8 cellular contexts compared by ENCODE assay signal in genomic region chr6:34657307-34657978, GRCh38. TPM values are rescaled to one million over a fixed set of nuclear protein-coding genes. Genes with fewer than 3 reads are reported as not detected.
DNase-seq lines count a peak whose midpoint lies in the region; ATAC-seq lines count a peak whose summit lies in the region.

No MANE protein-coding gene starts in this region.

- peaks cover 10% of the 10 kb centered on the region for H3K36me3 Mint-ChIP-seq in effector memory CD8-positive, alpha-beta T cell (ENCODE audit: insufficient read depth)

- no peaks in the 10 kb centered on the region for H3K27me3 ChIP-seq in SJCRH30
- H3K27me3 ChIP-seq in mononuclear cell (ENCODE audit: insufficient read depth, low read length) = no peaks in the 10 kb centered on the region

- peaks cover 31 to 49% of the 10 kb centered on the region in 2 donors for H3K4me1 Mint-ChIP-seq in effector memory CD8-positive, alpha-beta T cell (ENCODE audit: low read depth in 2 of 2)

- DNase-seq in COLO829 (ENCODE audit: low spot score) (peak; percentile 77), HuH-7.5 (ENCODE audit: low spot score) (peak; percentile 42), SJCRH30 (peak; percentile 27 to 57)
- no peak for DNase-seq in effector memory CD8-positive, alpha-beta T cell

- H3K9me3 ChIP-seq in SJCRH30 (replicated peaks) (no peaks in the 10 kb centered on the region), mononuclear cell (ENCODE audit: low read depth, low read length) (no peaks in the 10 kb centered on the region)

- H3K27ac Mint-ChIP-seq in effector memory CD8-positive, alpha-beta T cell = peak overlapping the region; percentile 89 to 94

- H3K4me3 ChIP-seq in SJCRH30 (peak overlapping the region; percentile 49), mononuclear cell (ENCODE audit: low read length) (peak overlapping the region; percentile 0), urinary bladder (ENCODE audit: low read depth, low read length) (peak overlapping the region; percentile 49)

- H3K27me3 Mint-ChIP-seq in effector memory CD8-positive, alpha-beta T cell = no peaks in the 10 kb centered on the region

- WGBS in urinary bladder = 0% methylated on average over 2 of the region's 2 CpGs

- no peaks in the 10 kb centered on the region for H3K9me3 Mint-ChIP-seq in effector memory CD8-positive, alpha-beta T cell

- peak overlapping the region; percentile 77 to 86 for H3K4me3 Mint-ChIP-seq in effector memory CD8-positive, alpha-beta T cell

- H3K27ac ChIP-seq in SJCRH30 (peak overlapping the region; percentile 77), urinary bladder (ENCODE audit: low read depth) (peak overlapping the region; percentile 86)

- peak; percentile 31 for ATAC-seq in effector memory CD8-positive, alpha-beta T cell (replicated peaks)
- no peak for ATAC-seq in GM21576 (IDR thresholded peaks at IDR 0.05; ENCODE audit: unreplicated experiment)
- no peak for ATAC-seq in GM18517 (IDR thresholded peaks at IDR 0.05; ENCODE audit: unreplicated experiment)

- peaks cover 21% of the 10 kb centered on the region for H3K4me1 ChIP-seq in SJCRH30
- peaks cover 37% of the 10 kb centered on the region for H3K4me1 ChIP-seq in mononuclear cell (ENCODE audit: insufficient read depth, low read length)
- H3K4me1 ChIP-seq in urinary bladder (ENCODE audit: insufficient read depth) = peaks cover 3% of the 10 kb centered on the region

- H3K36me3 ChIP-seq in SJCRH30 (peaks cover 6% of the 10 kb centered on the region; the same call in 1 of the 2 replicates), urinary bladder (ENCODE audit: insufficient read depth) (no peaks in the 10 kb centered on the region)

RNA-seq across cellular contexts. Expression of gene ILRUN, which starts 39.1 kb away (rescaled TPM):
- total RNA-seq in SJCRH30 (2014; rRNA removed; shearing (Covaris generic)) = 41.4 and 43.3 TPM in 2 replicates
- 43.2 TPM for total RNA-seq in mononuclear cell
- total RNA-seq in urinary bladder = 38.1 TPM
- 76.0 TPM for polyA plus RNA-seq in urinary bladder

Comparison
In these comparisons a context has a peak if more than half of its experiments do, and no peak if none do; other contexts are left out.
1. DNase-seq: peak in COLO829 (single experiment), HuH-7.5 (single experiment) and SJCRH30 (2 of 2); none in effector memory CD8-positive, alpha-beta T cell (0 of 3).
2. Peak in every context shown above with its lines, with median percentiles within 50 percentile points of each other: H3K4me3 ChIP-seq.